ENCODE assay signal across 8 cellular contexts in genomic region chr13:30739646-30740642, GRCh38. TPM values are rescaled to one million over a fixed set of nuclear protein-coding genes. Genes with fewer than 3 reads are reported as not detected.
DNase-seq lines count a peak whose midpoint lies in the region; ATAC-seq lines count a peak whose summit lies in the region.

No MANE protein-coding gene starts in this region.

- ATAC-seq in GM21786 (IDR thresholded peaks at IDR 0.05; ENCODE audit: unreplicated experiment) (peak; percentile 38), HG03097 (IDR thresholded peaks at IDR 0.05; ENCODE audit: low FRiP score, unreplicated experiment) (no peak)

- DNase-seq in Caki2 (ENCODE audit: low read depth), result peak; percentile 78
- peak; percentile 63 for DNase-seq in NCI-H226
- DNase-seq in activated T-cell treated with anti-CD3 and anti-CD28 coated beads for 24 hours (ENCODE audit: low read depth), result peak; percentile 59
- DNase-seq in foreskin melanocyte, result peak; percentile 29
- peak; percentile 42 to 66 (median 53) for DNase-seq in stimulated activated CD4-positive, alpha-beta T cell treated with anti-CD3 and anti-CD28 coated beads, TNF-alpha, amount 100 ng/mL, for 48 hours (ENCODE audit: low read depth in 3 of 3)
- DNase-seq in SHP77 (lab: John Stamatoyannopoulos, UW), result no peak

- in situ Hi-C loops in Caki2 (cut with HindIII; ENCODE audit: low pct_unique_long_range_greater_than_20kb, low sequenced_read_pairs), result no loop called here

RNA-seq across cellular contexts. Expression of gene ALOX5AP, which starts 4.6 kb away (rescaled TPM):
- 0.61 and 1.6 TPM in 2 replicates for total RNA-seq in Caki2 (2014; rRNA removed; shearing (Covaris generic); ENCODE audit: low replicate concordance)

Comparison
In these comparisons a context has a peak if more than half of its experiments do, and no peak if none do; other contexts are left out.
1. DNase-seq: peak in Caki2 (single experiment), NCI-H226 (single experiment), activated T-cell treated with anti-CD3 and anti-CD28 coated beads for 24 hours (single experiment), foreskin melanocyte (single experiment) and stimulated activated CD4-positive, alpha-beta T cell treated with anti-CD3 and anti-CD28 coated beads, TNF-alpha, amount 100 ng/mL, for 48 hours (3 of 3); none in SHP77 (0 of 2).